1 cellular context compared by ENCODE assay signal in the genomic region with DNA sequence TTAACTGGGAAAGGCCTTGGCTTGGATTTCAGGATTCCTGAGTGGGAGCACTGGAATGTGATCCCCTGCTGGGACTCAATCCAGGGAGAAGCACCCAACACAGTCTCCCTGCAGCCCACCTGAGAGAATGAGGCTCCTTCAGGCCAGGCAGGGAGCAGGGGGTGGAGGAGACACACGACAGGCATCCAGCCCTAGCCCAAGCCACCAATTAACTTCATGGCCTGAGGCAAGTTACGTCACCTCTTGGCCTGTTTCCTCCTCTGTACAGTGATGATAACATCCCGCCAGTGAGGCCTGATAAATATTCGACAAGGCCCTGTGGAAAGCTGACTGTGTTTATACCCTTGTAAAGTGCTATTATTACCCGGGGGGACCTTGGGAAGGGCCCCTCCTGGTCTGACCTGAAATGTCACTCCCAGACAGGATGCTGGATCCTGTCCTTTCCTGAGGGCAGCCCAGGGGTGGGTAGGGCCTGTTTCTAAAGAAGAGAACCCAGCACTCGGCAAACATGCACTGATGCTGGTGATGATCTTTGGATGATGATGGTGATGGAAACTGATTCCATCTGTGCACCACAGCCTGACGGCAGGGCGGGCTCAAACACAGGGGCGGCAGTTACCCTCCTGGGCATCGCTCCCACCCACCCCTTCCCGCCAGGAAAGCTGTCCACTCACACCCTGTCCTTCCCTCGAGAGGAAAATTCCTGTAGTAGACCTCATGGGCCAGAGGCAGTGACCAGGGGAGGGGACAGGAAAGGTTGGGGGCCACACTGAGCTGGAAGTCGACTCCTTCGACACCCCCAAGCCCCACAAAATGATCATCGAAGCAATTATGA.
TF ChIP-seq lines count a peak whose summit lies in the region.

No MANE protein-coding gene starts in this region.

TF ChIP-seq in HEK293, 187 proteins besides CTCF, POLR2A, EP300 and RAD21 (continued from another document):
- TF ChIP-seq, protein P1, sequence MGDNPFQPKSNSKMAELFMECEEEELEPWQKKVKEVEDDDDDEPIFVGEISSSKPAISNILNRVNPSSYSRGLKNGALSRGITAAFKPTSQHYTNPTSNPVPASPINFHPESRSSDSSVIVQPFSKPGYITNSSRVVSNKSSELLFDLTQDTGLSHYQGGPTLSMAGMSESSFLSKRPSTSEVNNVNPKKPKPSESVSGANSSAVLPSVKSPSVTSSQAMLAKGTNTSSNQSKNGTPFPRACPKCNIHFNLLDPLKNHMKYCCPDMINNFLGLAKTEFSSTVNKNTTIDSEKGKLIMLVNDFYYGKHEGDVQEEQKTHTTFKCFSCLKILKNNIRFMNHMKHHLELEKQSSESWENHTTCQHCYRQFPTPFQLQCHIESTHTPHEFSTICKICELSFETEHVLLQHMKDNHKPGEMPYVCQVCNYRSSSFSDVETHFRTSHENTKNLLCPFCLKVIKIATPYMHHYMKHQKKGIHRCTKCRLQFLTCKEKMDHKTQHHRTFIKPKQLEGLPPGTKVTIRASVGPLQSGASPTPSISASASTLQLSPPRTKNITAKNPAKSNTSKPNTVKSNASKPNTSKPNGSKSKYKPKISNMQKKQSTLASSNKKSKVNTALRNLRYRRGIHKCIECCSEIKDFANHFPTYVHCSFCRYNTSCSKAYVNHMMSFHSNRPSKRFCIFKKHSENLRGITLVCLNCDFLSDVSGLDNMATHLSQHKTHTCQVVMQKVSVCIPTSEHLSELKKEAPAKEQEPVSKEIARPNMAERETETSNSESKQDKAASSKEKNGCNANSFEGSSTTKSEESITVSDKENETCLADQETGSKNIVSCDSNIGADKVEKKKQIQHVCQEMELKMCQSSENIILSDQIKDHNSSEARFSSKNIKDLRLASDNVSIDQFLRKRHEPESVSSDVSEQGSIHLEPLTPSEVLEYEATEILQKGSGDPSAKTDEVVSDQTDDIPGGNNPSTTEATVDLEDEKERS (tag by site-specific recombination; IDR thresholded peaks at IDR 0.05): no peak
- TF ChIP-seq ZNF37A (tag by site-specific recombination; IDR thresholded peaks at IDR 0.05): no peak
- TF ChIP-seq SETDB1 (IDR thresholded peaks at IDR 0.05; ENCODE audit: insufficient read length, low read length): no peak
- TF ChIP-seq ZNF560 (tag by site-specific recombination; IDR thresholded peaks at IDR 0.05; ENCODE audit: borderline replicate concordance): no peak
- TF ChIP-seq ZNF391 (tag by site-specific recombination; IDR thresholded peaks at IDR 0.05; ENCODE audit: borderline replicate concordance, low read depth): peak; percentile 91; the same call in 1 of the 2 replicates
- TF ChIP-seq ZNF549 (tag by site-specific recombination; IDR thresholded peaks at IDR 0.05): no peak
- peak; percentile 70; the same call in 1 of the 2 replicates for TF ChIP-seq ZNF76 (tag by site-specific recombination; IDR thresholded peaks at IDR 0.05; ENCODE audit: borderline replicate concordance, low read depth)
- peak; percentile 73 for TF ChIP-seq ZNF10 (tag by site-specific recombination; IDR thresholded peaks at IDR 0.05)
- TF ChIP-seq ZBTB20 (tag by site-specific recombination; IDR thresholded peaks at IDR 0.05): peak; percentile 90
- peak; percentile 76; the same call in 1 of the 2 replicates for TF ChIP-seq OSR2 (tag by site-specific recombination; IDR thresholded peaks at IDR 0.05)
- peak; percentile 85 for TF ChIP-seq EGR2 (tag by site-specific recombination; IDR thresholded peaks at IDR 0.05; ENCODE audit: low read depth)
TF ChIP-seq in HEK293: peak in this region for 76.
